14 cellular contexts compared by ENCODE assay signal in genomic region chr12:82695531-82695930, GRCh38. TPM values are rescaled to one million over a fixed set of nuclear protein-coding genes. Genes with fewer than 3 reads are reported as not detected.
DNase-seq lines count a peak whose midpoint lies in the region; ATAC-seq and TF ChIP-seq lines count a peak whose summit lies in the region.
"Had no signal": no experiment of that assay in that cellular context is flagged by ENCODE, and none has a peak within 500 bp of the region (broad histone marks: within the 10 kb centered on the region; RNA-seq: fewer than 3 reads in every experiment).

No MANE protein-coding gene starts in this region.

- no peaks in the 10 kb centered on the region for H4K20me1 ChIP-seq in neural progenitor cell (ENCODE audit: low read depth)

- no peaks in the 10 kb centered on the region for H3K27me3 ChIP-seq in neural progenitor cell

- H3K9me3 ChIP-seq in neural progenitor cell (ENCODE audit: low read depth): no peaks in the 10 kb centered on the region

- H3K4me1 Mint-ChIP-seq in neural progenitor cell: peaks cover 10% of the 10 kb centered on the region
- peaks cover 3% of the 10 kb centered on the region for H3K4me1 Mint-ChIP-seq in activated CD8-positive, alpha-beta memory T cell treated with anti-CD3 and anti-CD28 coated beads, Interleukin-2, amount 10 ng/mL, durations not matched to agents 7 days and 5 days
- H3K4me1 Mint-ChIP-seq: B cell, IgD-negative memory B cell had no signal

- H3K4me3 ChIP-seq in NB4 (ENCODE audit: low read depth, low read length): no peak overlapping the region
- H3K4me3 ChIP-seq in fibroblast of villous mesenchyme (ENCODE audit: low read depth, low read length): no peak overlapping the region
- H3K4me3 ChIP-seq in neural progenitor cell: no peak overlapping the region

- no peaks in the 10 kb centered on the region for H3K27me3 Mint-ChIP-seq in neural progenitor cell (ENCODE audit: insufficient read depth, low read depth)
- H3K27me3 Mint-ChIP-seq in activated CD8-positive, alpha-beta memory T cell treated with anti-CD3 and anti-CD28 coated beads, Interleukin-2, amount 10 ng/mL, durations not matched to agents 7 days and 5 days: no peaks in the 10 kb centered on the region
- H3K27me3 Mint-ChIP-seq: B cell; CD4-positive, alpha-beta T cell; IgD-negative memory B cell had no signal

- no peak overlapping the region for H3K27ac ChIP-seq in neural progenitor cell

- no peak overlapping the region for H2AFZ ChIP-seq in neural progenitor cell (replicated peaks)

- H3K9ac ChIP-seq in neural progenitor cell: no peak overlapping the region

- no peak overlapping the region for H3K4me3 Mint-ChIP-seq in neural progenitor cell
- H3K4me3 Mint-ChIP-seq in activated CD8-positive, alpha-beta memory T cell treated with anti-CD3 and anti-CD28 coated beads, Interleukin-2, amount 10 ng/mL, durations not matched to agents 7 days and 5 days: no peak overlapping the region
- H3K4me3 Mint-ChIP-seq: B cell; CD4-positive, alpha-beta T cell; IgD-negative memory B cell had no signal

- H3K27ac Mint-ChIP-seq in neural progenitor cell: no peak overlapping the region
- H3K27ac Mint-ChIP-seq in activated CD8-positive, alpha-beta memory T cell treated with anti-CD3 and anti-CD28 coated beads, Interleukin-2, amount 10 ng/mL, durations not matched to agents 7 days and 5 days: no peak overlapping the region
- H3K27ac Mint-ChIP-seq: B cell; CD4-positive, alpha-beta T cell had no signal

- CTCF ChIA-PET in activated CD8-positive, alpha-beta memory T cell treated with anti-CD3 and anti-CD28 coated beads, Interleukin-2, amount 10 ng/mL, durations not matched to agents 7 days and 5 days (lab: Charles Lee): interaction anchor here (1.2 kb wide), 1 partner anchor 11 kb away, joined by 3 read pairs; no protein-coding TSS in a partner anchor

- H3K79me2 ChIP-seq in neural progenitor cell (ENCODE audit: low read depth): peaks cover 28% of the 10 kb centered on the region

- TF ChIP-seq CTCF in NB4 (IDR thresholded peaks at IDR 0.05; ENCODE audit: low read depth, low read length) (no peak), fibroblast of villous mesenchyme (IDR thresholded peaks at IDR 0.05; ENCODE audit: insufficient read depth, low read depth, low read length) (no peak), neural progenitor cell (IDR thresholded peaks at IDR 0.05) (no peak)

- H3K9me3 Mint-ChIP-seq in neural progenitor cell: peaks cover 3% of the 10 kb centered on the region
- no peaks in the 10 kb centered on the region for H3K9me3 Mint-ChIP-seq in activated CD8-positive, alpha-beta memory T cell treated with anti-CD3 and anti-CD28 coated beads, Interleukin-2, amount 10 ng/mL, durations not matched to agents 7 days and 5 days (ENCODE audit: low read depth)
- H3K9me3 Mint-ChIP-seq: CD4-positive, alpha-beta T cell; IgD-negative memory B cell had no signal

- peak overlapping the region; percentile 19 for H3K4me2 ChIP-seq in neural progenitor cell

- no peak for ATAC-seq in activated CD8-positive, alpha-beta memory T cell treated with anti-CD3 and anti-CD28 coated beads, Interleukin-2, amount 10 ng/mL, durations not matched to agents 7 days and 5 days
- no peak for ATAC-seq in HG03045 (IDR thresholded peaks at IDR 0.05; ENCODE audit: unreplicated experiment)

- DNase-seq in NB4 (ENCODE audit: low read depth) (peak; percentile 37), fibroblast of villous mesenchyme (ENCODE audit: low read depth) (peak; percentile 2), neural progenitor cell (ENCODE audit: low spot score) (peak; percentile 13), DMS114 treated with DMSO at 0.1 percent for 48 hours (lab: John Stamatoyannopoulos, UW; ENCODE audit: unreplicated experiment) (no peak)
- no peak for DNase-seq in activated effector memory CD4-positive, alpha-beta T cell treated with Interleukin-2 at 50 U/mL for 16 hours
- no peak for DNase-seq in activated CD8-positive, alpha-beta memory T cell treated with anti-CD3 and anti-CD28 coated beads, Interleukin-2, amount 10 ng/mL, durations not matched to agents 7 days and 5 days
- DNase-seq: C1 segment of cervical spinal cord; Calu3; CD4-positive, alpha-beta T cell; DMS 273 treated with DMSO at 0.1 percent for 48 hours; DMS79 had no signal

- no peaks in the 10 kb centered on the region for H3F3A ChIP-seq in neural progenitor cell (ENCODE audit: low read depth)

- peaks cover 25% of the 10 kb centered on the region for H3K36me3 Mint-ChIP-seq in neural progenitor cell
- peaks cover 4% of the 10 kb centered on the region for H3K36me3 Mint-ChIP-seq in activated CD8-positive, alpha-beta memory T cell treated with anti-CD3 and anti-CD28 coated beads, Interleukin-2, amount 10 ng/mL, durations not matched to agents 7 days and 5 days

- no peak for TF ChIP-seq POLR2A in NB4 (IDR thresholded peaks at IDR 0.05; ENCODE audit: extremely low read depth, insufficient read length)

- H3K4me1 ChIP-seq in neural progenitor cell: peaks cover 14% of the 10 kb centered on the region

- no peaks in the 10 kb centered on the region for H3K36me3 ChIP-seq in neural progenitor cell

RNA-seq across cellular contexts. Expression of gene TMTC2, which starts 8.8 kb away (rescaled TPM):
- total RNA-seq in fibroblast of villous mesenchyme (1.6 and 5.2 TPM in 2 replicates), neural progenitor cell (ENCODE audit: low replicate concordance) (21.0 and 25.5 TPM in 2 replicates)
- 1 to 10 TPM; 3.3 to 4.5 TPM for total RNA-seq in activated CD8-positive, alpha-beta memory T cell treated with anti-CD3 and anti-CD28 coated beads, Interleukin-2, amount 10 ng/mL, durations not matched to agents 7 days and 5 days

Comparison
In these comparisons a context has a peak if more than half of its experiments do, and no peak if none do; other contexts are left out.
1. DNase-seq: peak in NB4 (single experiment), fibroblast of villous mesenchyme (single experiment) and neural progenitor cell (single experiment); none in activated effector memory CD4-positive, alpha-beta T cell treated with Interleukin-2 at 50 U/mL for 16 hours (single experiment), DMS114 treated with DMSO at 0.1 percent for 48 hours (single experiment) and activated CD8-positive, alpha-beta memory T cell treated with anti-CD3 and anti-CD28 coated beads, Interleukin-2, amount 10 ng/mL, durations not matched to agents 7 days and 5 days (single experiment).